Comparison of ENCODE assay signal across 22 cellular contexts in genomic region chr10:91707236-91707635, GRCh38.
"Had no signal": no experiment of that assay in that cellular context is flagged by ENCODE, and none has a peak within 500 bp of the region (broad histone marks: within the 10 kb centered on the region; RNA-seq: fewer than 3 reads in every experiment).

No MANE protein-coding gene starts in this region.

- H3K27me3 ChIP-seq: dorsolateral prefrontal cortex, esophagus muscularis mucosa, gastroesophageal sphincter, left lung, stomach, transverse colon had no signal

- H3K9ac ChIP-seq: parathyroid adenoma had no signal

- H3K27ac ChIP-seq: coronary artery, dorsolateral prefrontal cortex, esophagus muscularis mucosa, gastroesophageal sphincter, left lung, parathyroid adenoma, prostate gland, skin epidermis, stomach, thoracic aorta, transverse colon had no signal

- H3K36me3 ChIP-seq: esophagus muscularis mucosa, gastroesophageal sphincter, left lung, prostate gland, stomach, thoracic aorta, transverse colon had no signal

- H3K79me2 ChIP-seq: parathyroid adenoma had no signal

- DNase-seq: dorsolateral prefrontal cortex; effector CD8-positive, alpha-beta T cell; glutamatergic neuron; left lung; mesenchymal stem cell; naive B cell; stimulated activated CD4-positive, alpha-beta T cell treated with anti-CD3 and anti-CD28 coated beads, Interleukin-2, amount 100 ng/mL, for 24 hours; stimulated activated CD4-positive, alpha-beta T cell treated with anti-CD3 and anti-CD28 coated beads, Interleukin-4, amount 100 ng/mL, for 4 hours; stimulated activated naive CD4-positive, alpha-beta T cell; stomach; substantia nigra; transverse colon had no signal

- FAIRE-seq: keratinocyte had no signal

- H3K9me3 ChIP-seq: esophagus muscularis mucosa, gastroesophageal sphincter, left lung, prostate gland, stomach, thoracic aorta, transverse colon had no signal

- ATAC-seq: gastroesophageal sphincter, left lung, sciatic nerve had no signal

- H3K4me1 ChIP-seq: prostate gland had no signal

- H3K4me3 ChIP-seq: coronary artery, dorsolateral prefrontal cortex, esophagus muscularis mucosa, gastroesophageal sphincter, left lung, lung, prostate gland, skin epidermis, stomach, thoracic aorta, transverse colon had no signal
